18 cellular contexts compared by ENCODE assay signal in the genomic region with DNA sequence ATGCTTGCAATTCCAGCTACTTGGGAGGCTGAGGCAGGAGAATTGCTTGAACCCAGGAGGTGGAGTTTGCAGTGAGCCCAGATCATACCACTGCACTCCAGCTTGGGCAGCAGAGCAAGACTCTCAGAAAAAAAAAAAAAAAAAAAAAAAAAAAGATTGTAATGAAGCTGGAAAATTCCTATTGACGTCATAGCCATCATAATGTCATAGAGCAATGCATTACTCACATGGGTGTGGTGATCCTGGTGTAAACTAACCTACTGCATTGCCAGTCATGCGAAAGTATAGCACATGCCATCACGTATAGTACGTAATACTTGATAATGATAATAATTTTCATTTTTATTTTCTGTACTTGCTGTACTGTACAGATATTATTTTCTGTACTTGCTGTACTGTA. TPM values are rescaled to one million over a fixed set of nuclear protein-coding genes. Genes with fewer than 3 reads are reported as not detected.
DNase-seq lines count a peak whose midpoint lies in the region; ATAC-seq and TF ChIP-seq lines count a peak whose summit lies in the region.
"Had no signal": no experiment of that assay in that cellular context is flagged by ENCODE, and none has a peak within 500 bp of the region (broad histone marks: within the 10 kb centered on the region; RNA-seq: fewer than 3 reads in every experiment).

No MANE protein-coding gene starts in this region.

- H3K27me3 ChIP-seq in foreskin keratinocyte: no peaks in the 10 kb centered on the region
- H3K27me3 ChIP-seq: heart right ventricle, vagina had no signal

- ATAC-seq in foreskin keratinocyte (peak; percentile 64), HG03097 (IDR thresholded peaks at IDR 0.05; ENCODE audit: low FRiP score, unreplicated experiment) (no peak), HG03521 (IDR thresholded peaks at IDR 0.05; ENCODE audit: unreplicated experiment) (no peak)
- ATAC-seq: heart right ventricle; stimulated activated naive CD8-positive, alpha-beta T cell treated with anti-CD3 and anti-CD28 coated beads, Interleukin-15, amount 100 ng/mL, for 72 hours had no signal

- TF ChIP-seq CTCF in AG10803 (conservative IDR thresholded peaks at IDR 0.05; ENCODE audit: low read length) (no peak), astrocyte of the spinal cord (IDR thresholded peaks at IDR 0.05; ENCODE audit: low read depth, low read length) (no peak), foreskin keratinocyte (conservative IDR thresholded peaks at IDR 0.05) (no peak)

- H3K27ac ChIP-seq in foreskin keratinocyte: peak overlapping the region; percentile 89
- H3K27ac ChIP-seq: heart right ventricle, vagina had no signal

- H3K4me1 ChIP-seq in foreskin keratinocyte: peaks cover 5% of the 10 kb centered on the region
- H3K4me1 ChIP-seq: vagina had no signal

- H3K4me3 ChIP-seq in AG10803 (ENCODE audit: low read length) (no peak overlapping the region), astrocyte of the spinal cord (ENCODE audit: low read depth, low read length) (no peak overlapping the region)
- H3K4me3 ChIP-seq: heart right ventricle, vagina had no signal

- DNase-seq in AG10803 (ENCODE audit: low read depth) (peak; percentile 29), LHCN-M2 (ENCODE audit: low read depth) (peak; percentile 28), astrocyte of the spinal cord (ENCODE audit: low read depth, low spot score) (peak; percentile 45), foreskin keratinocyte (peak; percentile 16 to 73), NCI-H82 (lab: John Stamatoyannopoulos, UW) (no peak)
- DNase-seq in activated effector memory CD4-positive, alpha-beta T cell treated with anti-CD3 and anti-CD28 coated beads, Interleukin-2, amount 50 U/mL, for 16 hours: no peak
- DNase-seq: activated CD4-positive, alpha-beta T cell treated with anti-CD3 and anti-CD28 coated beads, Interleukin-2, amount 50 U/mL, for 48 hours; activated naive CD8-positive, alpha-beta T cell treated with anti-CD3 and anti-CD28 coated beads, Interleukin-2, amount 10 ng/mL, durations not matched to agents 7 days and 5 days; COR-L47; heart right ventricle; islet precursor cell; NCI-H1930; NCI-H526; stimulated activated naive CD8-positive, alpha-beta T cell treated with anti-CD3 and anti-CD28 coated beads, Interleukin-15, amount 100 ng/mL, for 72 hours had no signal

- in situ Hi-C loops in astrocyte of the spinal cord (cut with HindIII; ENCODE audit: low sequenced_read_pairs): no loop called here

RNA-seq across cellular contexts. Expression of gene NID2, which starts 42.7 kb away (rescaled TPM):
- total RNA-seq in LHCN-M2 (2014; rRNA removed) (11.1 and 13.3 TPM in 2 replicates), foreskin keratinocyte (1.5 and 4.6 TPM in 2 replicates)
- 39.7 TPM for polyA plus RNA-seq in LHCN-M2 (2012)
- 0.97 and 1.7 TPM in 2 replicates for polyA plus RNA-seq in foreskin keratinocyte
- total RNA-seq: OCI-LY7 had no signal

Comparison
In these comparisons a context has a peak if more than half of its experiments do, and no peak if none do; other contexts are left out.
1. DNase-seq: peak in AG10803 (single experiment), LHCN-M2 (single experiment), astrocyte of the spinal cord (single experiment) and foreskin keratinocyte (2 of 2); none in NCI-H82 (single experiment) and activated effector memory CD4-positive, alpha-beta T cell treated with anti-CD3 and anti-CD28 coated beads, Interleukin-2, amount 50 U/mL, for 16 hours (single experiment).